In the genomic region with DNA sequence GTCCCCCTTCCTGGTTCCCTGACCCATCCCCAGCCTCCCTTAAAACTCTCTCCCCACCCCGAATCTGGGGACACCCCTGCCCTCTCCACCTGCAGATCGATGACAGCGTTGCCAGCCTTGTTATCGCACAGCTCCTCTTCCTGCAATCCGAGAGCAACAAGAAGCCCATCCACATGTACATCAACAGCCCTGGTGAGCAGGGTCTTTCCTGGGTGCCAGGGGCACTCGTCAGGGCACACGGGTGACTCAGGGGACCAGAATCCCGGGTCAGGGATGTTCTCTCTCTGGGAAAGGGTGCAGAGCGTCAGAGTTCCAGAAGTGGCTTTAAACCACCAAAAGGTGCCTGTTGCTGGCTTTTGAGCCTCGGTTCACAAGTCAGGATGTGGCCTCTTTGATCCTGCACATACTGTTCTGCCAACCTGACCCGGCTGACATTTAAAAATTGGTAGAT, we compare ENCODE assay signal across 8 cellular contexts. TPM values are rescaled to one million over a fixed set of nuclear protein-coding genes. Genes with fewer than 3 reads are reported as not detected.
A peak's percentile ranks its signal among the peaks of the same experiment; 100 is the strongest.
DNase-seq lines count a peak whose midpoint lies in the region; ATAC-seq and TF ChIP-seq lines count a peak whose summit lies in the region.

No MANE protein-coding gene starts in this region.

- peaks cover 27% of the 10 kb centered on the region for H3K36me3 ChIP-seq in endodermal cell (ENCODE audit: control insufficient read depth, insufficient read depth, low read length)
- H3K36me3 ChIP-seq in ovary: no peaks in the 10 kb centered on the region

- peaks cover 3% of the 10 kb centered on the region for H3K4me1 Mint-ChIP-seq in endodermal cell

- H3K36me3 Mint-ChIP-seq in endodermal cell (ENCODE audit: low read depth): peaks cover 29% of the 10 kb centered on the region

- peaks cover 4% of the 10 kb centered on the region for H3K27me3 Mint-ChIP-seq in endodermal cell (ENCODE audit: insufficient read depth)

- WGBS in endodermal cell (ENCODE audit: insufficient coverage in 1 of 2, insufficient read length in 1 of 2), 2 experiments: 63 to 82% methylated on average over 8 to 11 of the region's 11 CpGs
- 15 to 23% (median 21%) methylated on average over 11 of the region's 11 CpGs for WGBS in ovary, 3 donors

- no peak for TF ChIP-seq CTCF in GM12864 (IDR thresholded peaks at IDR 0.05; ENCODE audit: low read depth, low read length, missing control alignments)
- no peak for TF ChIP-seq CTCF in endodermal cell (conservative IDR thresholded peaks at IDR 0.05)
- no peak for TF ChIP-seq CTCF in ovary (IDR thresholded peaks at IDR 0.05)

- TF ChIP-seq POLR2A in ovary (IDR thresholded peaks at IDR 0.05): no peak

- H3K4me3 ChIP-seq in GM12864 (ENCODE audit: low read depth, low read length) (peak overlapping the region; percentile 79), endodermal cell (ENCODE audit: low read length) (peak overlapping the region; percentile 86), ovary (peak overlapping the region; percentile 65)

- intact Hi-C loops in ovary (cut with DNase I): loop anchor here in 2 of 4 donors (5.0 kb wide), 2 partner anchors 145 to 1960 kb away; partner anchors contain the start of genes CHAF1A (in 1 of the 2) and SH3GL1 (in 1 of the 2)

- H3K4me1 ChIP-seq in endodermal cell (ENCODE audit: control insufficient read depth, insufficient read depth, low read length): no peaks in the 10 kb centered on the region
- peaks cover 2% of the 10 kb centered on the region for H3K4me1 ChIP-seq in ovary (ENCODE audit: insufficient read depth)

- no peak for ATAC-seq in HG03175 (IDR thresholded peaks at IDR 0.05; ENCODE audit: unreplicated experiment)

- H3K27me3 ChIP-seq in endodermal cell (ENCODE audit: control insufficient read depth, insufficient read depth, low read length, poor library complexity, severe bottlenecking) (no peaks in the 10 kb centered on the region), ovary (no peaks in the 10 kb centered on the region)

- no peak overlapping the region for H3K27ac ChIP-seq in endodermal cell (ENCODE audit: low read depth, low read length)
- peak overlapping the region; percentile 73 to 92 for H3K27ac ChIP-seq in ovary

- H3K9ac ChIP-seq in endodermal cell (ENCODE audit: extremely low read depth, low read length, poor library complexity, severe bottlenecking): peak overlapping the region; percentile 49

- H3K4me3 Mint-ChIP-seq in endodermal cell: peak overlapping the region; percentile 75

- H3K27ac Mint-ChIP-seq in endodermal cell: peak overlapping the region; percentile 84

- no peak for TF ChIP-seq EP300 in ovary (IDR thresholded peaks at IDR 0.05)

- H3K9me3 ChIP-seq in endodermal cell (ENCODE audit: control insufficient read depth, low read length) (no peaks in the 10 kb centered on the region), ovary (no peaks in the 10 kb centered on the region)

- no peaks in the 10 kb centered on the region for H3K9me3 Mint-ChIP-seq in endodermal cell

- DNase-seq in GM12864 (ENCODE audit: low read depth): no peak
- peak; percentile 33 for DNase-seq in T-helper 22 cell (ENCODE audit: low read depth)
- no peak for DNase-seq in endodermal cell
- peak in 1 of 5 donors; percentile 26 for DNase-seq in ovary
- DNase-seq in LoVo (ENCODE audit: low spot score): no peak
- no peak for DNase-seq in OCI-M2 (lab: John Stamatoyannopoulos, UW; ENCODE audit: unreplicated experiment)
- DNase-seq in SHP77 treated with DMSO at 0.1 percent for 48 hours (lab: John Stamatoyannopoulos, UW): no peak

RNA-seq across cellular contexts. Expression of gene CLPP, which starts 1.0 kb away (rescaled TPM):
- total RNA-seq in endodermal cell (10 to 100 TPM; 79.8 to 87.7 TPM), ovary (10 to 100 TPM; 43.2 to 78.8 (median 54.1) TPM)
- polyA plus RNA-seq in endodermal cell (2013, experiment 1 of 2): 75.9 TPM
- 69.0 TPM for polyA plus RNA-seq in endodermal cell (2013, experiment 2 of 2)
- polyA plus RNA-seq in ovary: 10 to 100 TPM; 12.9 to 46.1 TPM

RNA-seq across cellular contexts. Expression of gene ALKBH7, which starts 10.2 kb away (rescaled TPM):
- total RNA-seq in endodermal cell: 10 to 100 TPM; 80.0 to 98.3 TPM
- polyA plus RNA-seq in endodermal cell (2013, experiment 1 of 2): 74.4 TPM
- polyA plus RNA-seq in endodermal cell (2013, experiment 2 of 2): 64.3 TPM
- total RNA-seq in ovary: 100 to 1,000 TPM in 3 of 7 donors, 10 to 100 TPM in 4; 66.7 to 118 (median 99.0) TPM
- 10 to 100 TPM in 1 of 2 donors, under 1 TPM in 1; 0.55 to 80.8 TPM for polyA plus RNA-seq in ovary

RNA-seq across cellular contexts. Expression of gene PSPN, which starts 13.4 kb away (rescaled TPM):
- total RNA-seq in endodermal cell (1 to 10 TPM; 1.9 to 2.7 TPM), ovary (1 to 10 TPM in 6 of 7 donors, under 1 TPM in 1; 0.72 to 2.8 (median 2.0) TPM)
- polyA plus RNA-seq in endodermal cell (2013, experiment 1 of 2): 1.3 TPM
- polyA plus RNA-seq in endodermal cell (2013, experiment 2 of 2): 1.3 TPM
- polyA plus RNA-seq in ovary: 1 to 10 TPM; 1.2 TPM

RNA-seq across cellular contexts. Expression of gene ACER1, which starts 29.0 kb away (rescaled TPM):
- not detected for total RNA-seq in endodermal cell
- polyA plus RNA-seq in endodermal cell (2013, experiment 1 of 2): not detected
- polyA plus RNA-seq in endodermal cell (2013, experiment 2 of 2): not detected
- total RNA-seq in ovary: under 1 TPM in 3 of 7 donors, not detected in 4; 0.15 to 0.37 (median 0.23) TPM
- under 1 TPM in 1 of 2 donors, not detected in 1; 0.35 TPM for polyA plus RNA-seq in ovary

RNA-seq across cellular contexts. Expression of gene GTF2F1, which starts 30.6 kb away (rescaled TPM):
- total RNA-seq in endodermal cell: 10 to 100 TPM; 59.2 to 66.4 TPM
- 57.4 TPM for polyA plus RNA-seq in endodermal cell (2013, experiment 1 of 2)
- polyA plus RNA-seq in endodermal cell (2013, experiment 2 of 2): 47.4 TPM
- total RNA-seq in ovary: 10 to 100 TPM; 41.2 to 95.0 (median 65.7) TPM
- 10 to 100 TPM; 66.9 to 91.5 TPM for polyA plus RNA-seq in ovary
